In genomic region chr1:91012196-91012595, GRCh38 we compare ENCODE assay signal across 17 cellular contexts. TPM values are rescaled to one million over a fixed set of nuclear protein-coding genes. Genes with fewer than 3 reads are reported as not detected.
DNase-seq lines count a peak whose midpoint lies in the region; ATAC-seq and TF ChIP-seq lines count a peak whose summit lies in the region.
"Had no signal": no experiment of that assay in that cellular context is flagged by ENCODE, and none has a peak within 500 bp of the region (broad histone marks: within the 10 kb centered on the region; RNA-seq: fewer than 3 reads in every experiment).

No MANE protein-coding gene starts in this region.

- WGBS in tibial nerve, 2 donors, result 83 to 90% methylated on average over 4 of the region's 4 CpGs

- H3K27ac ChIP-seq in tibial nerve (peak overlapping the region; percentile 4 to 100 (median 53)), SJCRH30 (no peak overlapping the region)
- H3K27ac ChIP-seq: esophagus squamous epithelium, pancreas had no signal

- peak overlapping the region; percentile 41 for H3K4me3 Mint-ChIP-seq in activated naive CD4-positive, alpha-beta T cell treated with anti-CD3 and anti-CD28 coated beads, Interleukin-2, amount 50 U/mL, for 24 hours
- peak overlapping the region in 2 of 4 donors; percentile 71 to 73 for H3K4me3 Mint-ChIP-seq in IgD-negative memory B cell
- peak overlapping the region; percentile 21 for H3K4me3 Mint-ChIP-seq in memory B cell
- H3K4me3 Mint-ChIP-seq: stimulated activated naive CD8-positive, alpha-beta T cell treated with anti-CD3 and anti-CD28 coated beads, Interleukin-15, amount 100 ng/mL, for 72 hours had no signal

- no peak for DNase-seq in activated naive CD4-positive, alpha-beta T cell (lab: John Stamatoyannopoulos, UW)
- DNase-seq in memory B cell (ENCODE audit: low spot score in 2 of 2) (no peak), tibial nerve (ENCODE audit: low spot score in 2 of 2) (no peak), DMS153 treated with DMSO at 0.1 percent for 48 hours (lab: John Stamatoyannopoulos, UW; ENCODE audit: unreplicated experiment) (no peak), SJCRH30 (no peak)
- DNase-seq: ACHN; activated CD4-positive, alpha-beta T cell treated with anti-CD3 and anti-CD28 coated beads, Interleukin-2, amount 50 U/mL, for 4 hours; esophagus squamous epithelium; foreskin melanocyte; hippocampal formation; left colon; NCI-H524; pancreas; SHP77 treated with DMSO at 0.1 percent for 48 hours; stimulated activated naive CD8-positive, alpha-beta T cell treated with anti-CD3 and anti-CD28 coated beads, Interleukin-15, amount 100 ng/mL, for 72 hours had no signal

- TF ChIP-seq EP300 in tibial nerve (IDR thresholded peaks at IDR 0.05), result no peak

- H3K27me3 Mint-ChIP-seq in activated naive CD4-positive, alpha-beta T cell treated with anti-CD3 and anti-CD28 coated beads, Interleukin-2, amount 50 U/mL, for 24 hours, result no peaks in the 10 kb centered on the region
- H3K27me3 Mint-ChIP-seq in IgD-negative memory B cell, result no peaks in the 10 kb centered on the region
- no peaks in the 10 kb centered on the region for H3K27me3 Mint-ChIP-seq in memory B cell
- H3K27me3 Mint-ChIP-seq: stimulated activated naive CD8-positive, alpha-beta T cell treated with anti-CD3 and anti-CD28 coated beads, Interleukin-15, amount 100 ng/mL, for 72 hours had no signal

- H3K9me3 ChIP-seq in tibial nerve, result no peaks in the 10 kb centered on the region
- no peaks in the 10 kb centered on the region for H3K9me3 ChIP-seq in SJCRH30 (replicated peaks)
- H3K9me3 ChIP-seq: esophagus squamous epithelium, pancreas had no signal

- peaks cover 85% of the 10 kb centered on the region for H3K4me1 Mint-ChIP-seq in activated naive CD4-positive, alpha-beta T cell treated with anti-CD3 and anti-CD28 coated beads, Interleukin-2, amount 50 U/mL, for 24 hours
- peaks cover 54 to 68% (median 64%) of the 10 kb centered on the region in 3 donors for H3K4me1 Mint-ChIP-seq in IgD-negative memory B cell
- H3K4me1 Mint-ChIP-seq in memory B cell, result peaks cover 44% of the 10 kb centered on the region

- no peaks in the 10 kb centered on the region for H3K27me3 ChIP-seq in tibial nerve
- no peaks in the 10 kb centered on the region for H3K27me3 ChIP-seq in SJCRH30
- H3K27me3 ChIP-seq: esophagus squamous epithelium, pancreas had no signal

- TF ChIP-seq CTCF in tibial nerve (IDR thresholded peaks at IDR 0.05), result no peak

- no peak for TF ChIP-seq POLR2A in tibial nerve (IDR thresholded peaks at IDR 0.05)

- peak overlapping the region; percentile 21 for H3K27ac Mint-ChIP-seq in activated naive CD4-positive, alpha-beta T cell treated with anti-CD3 and anti-CD28 coated beads, Interleukin-2, amount 50 U/mL, for 24 hours
- H3K27ac Mint-ChIP-seq in IgD-negative memory B cell (peak overlapping the region in 2 of 3 donors; percentile 3 to 82), memory B cell (peak overlapping the region; percentile 60)

- H3K4me3 ChIP-seq in tibial nerve (no peak overlapping the region), SJCRH30 (no peak overlapping the region)
- H3K4me3 ChIP-seq: esophagus squamous epithelium, pancreas had no signal

- ATAC-seq in memory B cell (ENCODE audit: low read depth), result no peak
- ATAC-seq: stimulated activated naive CD8-positive, alpha-beta T cell treated with anti-CD3 and anti-CD28 coated beads, Interleukin-15, amount 100 ng/mL, for 72 hours had no signal

- H3K36me3 ChIP-seq in tibial nerve, result no peaks in the 10 kb centered on the region
- peaks cover 30% of the 10 kb centered on the region for H3K36me3 ChIP-seq in SJCRH30
- H3K36me3 ChIP-seq: esophagus squamous epithelium, pancreas had no signal

- peaks cover 0 to 88% (median 39%) of the 10 kb centered on the region in 4 donors for H3K4me1 ChIP-seq in tibial nerve
- peaks cover 8% of the 10 kb centered on the region; the same call in 1 of the 2 replicates for H3K4me1 ChIP-seq in SJCRH30

- H3K36me3 Mint-ChIP-seq in activated naive CD4-positive, alpha-beta T cell treated with anti-CD3 and anti-CD28 coated beads, Interleukin-2, amount 50 U/mL, for 24 hours, result peaks cover 6% of the 10 kb centered on the region
- H3K36me3 Mint-ChIP-seq in IgD-negative memory B cell, result no peaks in the 10 kb centered on the region
- H3K36me3 Mint-ChIP-seq in memory B cell, result peaks cover 12% of the 10 kb centered on the region

- no peaks in the 10 kb centered on the region for H3K9me3 Mint-ChIP-seq in activated naive CD4-positive, alpha-beta T cell treated with anti-CD3 and anti-CD28 coated beads, Interleukin-2, amount 50 U/mL, for 24 hours
- H3K9me3 Mint-ChIP-seq in IgD-negative memory B cell, result no peaks in the 10 kb centered on the region
- H3K9me3 Mint-ChIP-seq in memory B cell, result no peaks in the 10 kb centered on the region
- H3K9me3 Mint-ChIP-seq: stimulated activated naive CD8-positive, alpha-beta T cell treated with anti-CD3 and anti-CD28 coated beads, Interleukin-15, amount 100 ng/mL, for 72 hours had no signal

RNA-seq across cellular contexts. Expression of gene ZNF644, which starts 9.6 kb away (rescaled TPM):
- 67.5 TPM for polyA plus RNA-seq in IgD-negative memory B cell
- total RNA-seq in tibial nerve, result 10 to 100 TPM; 43.3 to 97.2 (median 70.8) TPM
- 71.5 and 86.4 TPM in 2 replicates for total RNA-seq in SJCRH30 (2014; rRNA removed; shearing (Covaris generic))
